13 cellular contexts compared by ENCODE assay signal in genomic region chr12:82870825-82871377, GRCh38.
DNase-seq lines count a peak whose midpoint lies in the region; ATAC-seq lines count a peak whose summit lies in the region.
"Had no signal": no experiment of that assay in that cellular context is flagged by ENCODE, and none has a peak within 500 bp of the region (broad histone marks: within the 10 kb centered on the region; RNA-seq: fewer than 3 reads in every experiment).

No MANE protein-coding gene starts in this region.

- H2BK5ac ChIP-seq in neuronal stem cell (ENCODE audit: low read length) = no peak overlapping the region

- peaks cover 13 to 35% of the 10 kb centered on the region in 2 donors for H3K4me1 ChIP-seq in neuronal stem cell (ENCODE audit: control insufficient read depth in 2 of 2, insufficient read depth in 1 of 2, low read depth in 1 of 2, low read length in 2 of 2)

- H2BK12ac ChIP-seq in neuronal stem cell (ENCODE audit: low read length) = no peak overlapping the region

- ATAC-seq in GM18909 (IDR thresholded peaks at IDR 0.05; ENCODE audit: poor library complexity, unreplicated experiment) (peak; percentile 76), GM21786 (IDR thresholded peaks at IDR 0.05; ENCODE audit: unreplicated experiment) (peak; percentile 74), HG03097 (IDR thresholded peaks at IDR 0.05; ENCODE audit: low FRiP score, unreplicated experiment) (no peak)

- no peak overlapping the region for H3K4me2 ChIP-seq in neuronal stem cell (ENCODE audit: insufficient read depth, low read length, poor library complexity, severe bottlenecking)

- H3K27ac Mint-ChIP-seq in activated CD4-positive, alpha-beta memory T cell treated with anti-CD3 and anti-CD28 coated beads, Interleukin-2, amount 10 ng/mL, durations not matched to agents 7 days and 5 days = no peak overlapping the region
- H3K27ac Mint-ChIP-seq: CD8-positive, alpha-beta memory T cell had no signal

- CTCF ChIA-PET in activated CD4-positive, alpha-beta memory T cell treated with anti-CD3 and anti-CD28 coated beads, Interleukin-2, amount 10 ng/mL, durations not matched to agents 7 days and 5 days (lab: Charles Lee) = interaction anchor here (0.5 kb wide), 1 partner anchor 12 kb away, joined by 3 read pairs; no protein-coding TSS in a partner anchor

- H3K36me3 Mint-ChIP-seq in activated CD4-positive, alpha-beta memory T cell treated with anti-CD3 and anti-CD28 coated beads, Interleukin-2, amount 10 ng/mL, durations not matched to agents 7 days and 5 days (ENCODE audit: low read depth) = no peaks in the 10 kb centered on the region

- no peak overlapping the region for H3K4me3 Mint-ChIP-seq in activated CD4-positive, alpha-beta memory T cell treated with anti-CD3 and anti-CD28 coated beads, Interleukin-2, amount 10 ng/mL, durations not matched to agents 7 days and 5 days
- H3K4me3 Mint-ChIP-seq: CD8-positive, alpha-beta memory T cell had no signal

- no peak overlapping the region for H3K9ac ChIP-seq in neuronal stem cell (ENCODE audit: low read depth, low read length, poor library complexity)

- no peak overlapping the region for H3K4me3 ChIP-seq in Jurkat, Clone E6-1 (ENCODE audit: low read length)
- no peak overlapping the region for H3K4me3 ChIP-seq in neuronal stem cell (ENCODE audit: low read length in 2 of 2)
- H3K4me3 ChIP-seq: testis had no signal

- no peak overlapping the region for H4K91ac ChIP-seq in neuronal stem cell (ENCODE audit: low read depth, low read length, poor library complexity)

- no peaks in the 10 kb centered on the region for H3K27me3 Mint-ChIP-seq in activated CD4-positive, alpha-beta memory T cell treated with anti-CD3 and anti-CD28 coated beads, Interleukin-2, amount 10 ng/mL, durations not matched to agents 7 days and 5 days
- H3K27me3 Mint-ChIP-seq: CD8-positive, alpha-beta memory T cell had no signal

- H3K23ac ChIP-seq in neuronal stem cell (ENCODE audit: low read depth, low read length, poor library complexity) = no peak overlapping the region

- no peak overlapping the region for H2BK15ac ChIP-seq in neuronal stem cell (ENCODE audit: low read length)

- H3K9me3 ChIP-seq in neuronal stem cell (replicated peaks in 1 of 2; ENCODE audit: control insufficient read depth in 2 of 2, insufficient read depth in 1 of 2, low read depth in 1 of 2, low read length in 2 of 2) = no peaks in the 10 kb centered on the region
- H3K9me3 ChIP-seq: testis had no signal

- no peak overlapping the region for H2AK5ac ChIP-seq in neuronal stem cell (ENCODE audit: low read depth, low read length)

- H3K18ac ChIP-seq in neuronal stem cell (ENCODE audit: low read length) = no peak overlapping the region

- peak; percentile 6 for DNase-seq in Jurkat, Clone E6-1 (ENCODE audit: low read depth, low spot score)
- DNase-seq in neuronal stem cell (ENCODE audit: low spot score) (no peak), NCI-H2081 (lab: John Stamatoyannopoulos, UW) (no peak), activated T-cell treated with anti-CD3 and anti-CD28 coated beads for 4 hours (no peak)
- DNase-seq in activated CD4-positive, alpha-beta memory T cell treated with anti-CD3 and anti-CD28 coated beads, Interleukin-2, amount 10 ng/mL, durations not matched to agents 7 days and 5 days = no peak
- DNase-seq: CD8-positive, alpha-beta memory T cell; foreskin fibroblast; KG1; kidney; testis had no signal

- no peak overlapping the region for H3K14ac ChIP-seq in neuronal stem cell (ENCODE audit: low read length)

- no peaks in the 10 kb centered on the region for H3K79me1 ChIP-seq in neuronal stem cell (ENCODE audit: low read depth, low read length)

- no peak overlapping the region for H4K8ac ChIP-seq in neuronal stem cell (ENCODE audit: low read depth, low read length)

- no peaks in the 10 kb centered on the region for H3K27me3 ChIP-seq in neuronal stem cell (ENCODE audit: control insufficient read depth in 3 of 3, insufficient read depth in 3 of 3, low read depth in 1 of 3, low read length in 3 of 3)
- H3K27me3 ChIP-seq: testis had no signal

- H3K9me3 Mint-ChIP-seq in activated CD4-positive, alpha-beta memory T cell treated with anti-CD3 and anti-CD28 coated beads, Interleukin-2, amount 10 ng/mL, durations not matched to agents 7 days and 5 days = no peaks in the 10 kb centered on the region
- H3K9me3 Mint-ChIP-seq: CD8-positive, alpha-beta memory T cell had no signal

- H3K4ac ChIP-seq in neuronal stem cell (ENCODE audit: low read length) = no peak overlapping the region

- peak overlapping the region; percentile 25 for H3K27ac ChIP-seq in neuronal stem cell (replicated peaks; ENCODE audit: low read length)
- H3K27ac ChIP-seq: testis had no signal

- POLR2A ChIA-PET in activated CD4-positive, alpha-beta memory T cell treated with anti-CD3 and anti-CD28 coated beads, Interleukin-2, amount 10 ng/mL, durations not matched to agents 7 days and 5 days (lab: Charles Lee) = no interaction called here

- peaks cover 34% of the 10 kb centered on the region for H3K4me1 Mint-ChIP-seq in activated CD4-positive, alpha-beta memory T cell treated with anti-CD3 and anti-CD28 coated beads, Interleukin-2, amount 10 ng/mL, durations not matched to agents 7 days and 5 days

- H3K36me3 ChIP-seq in neuronal stem cell (replicated peaks in 1 of 2; ENCODE audit: control insufficient read depth in 2 of 2, insufficient read depth in 2 of 2, low read length in 2 of 2) = peaks cover 0 to 4% of the 10 kb centered on the region in 2 donors

- H2AFZ ChIP-seq in neuronal stem cell (ENCODE audit: low read length) = no peak overlapping the region

- no peak overlapping the region for H2BK120ac ChIP-seq in neuronal stem cell (ENCODE audit: low read depth, low read length)
